ENCODE assay signal across 20 cellular contexts in the genomic region with DNA sequence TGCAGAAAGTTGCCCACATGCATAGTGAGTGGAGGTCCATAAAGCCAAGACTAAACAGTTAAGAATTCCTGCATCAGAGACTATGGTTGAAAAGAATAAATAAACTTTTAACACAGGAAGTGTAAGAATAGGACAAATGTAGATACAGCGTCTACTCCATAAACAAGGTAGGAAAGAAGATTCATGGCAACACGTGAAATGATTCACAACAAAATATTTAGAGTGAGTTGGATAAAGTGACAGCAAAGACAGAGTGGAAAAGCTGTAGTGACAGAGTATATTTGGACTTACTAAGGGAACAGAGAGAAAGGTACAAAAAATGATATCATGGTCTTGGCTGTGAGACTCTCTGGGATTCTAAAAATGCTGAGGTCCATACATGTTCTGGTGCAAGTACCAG. TPM values are rescaled to one million over a fixed set of nuclear protein-coding genes. Genes with fewer than 3 reads are reported as not detected.
A peak's percentile ranks its signal among the peaks of the same experiment; 100 is the strongest.
DNase-seq lines count a peak whose midpoint lies in the region; ATAC-seq, FAIRE-seq and TF ChIP-seq lines count a peak whose summit lies in the region.
"Had no signal": no experiment of that assay in that cellular context is flagged by ENCODE, and none has a peak within 500 bp of the region (broad histone marks: within the 10 kb centered on the region; RNA-seq: fewer than 3 reads in every experiment).

No MANE protein-coding gene starts in this region.

- no peak overlapping the region for H2BK20ac ChIP-seq in IMR-90 (ENCODE audit: low read depth, low read length)

- peaks cover 0 to 3% of the 10 kb centered on the region in 2 experiments; a peak in 1 of 4 replicates for H3K79me1 ChIP-seq in IMR-90 (ENCODE audit: low read depth in 1 of 2, low read length in 2 of 2)

- no peak overlapping the region for H3K4ac ChIP-seq in IMR-90 (ENCODE audit: low read depth, low read length)

- no peaks in the 10 kb centered on the region for H3K79me2 ChIP-seq in astrocyte (ENCODE audit: insufficient read depth, low read length)

- no CpG with 5 or more reads among the region's 2 CpGs for WGBS in IMR-90 (ENCODE audit: extremely low coverage in 2 of 2, insufficient read length in 1 of 2), 2 experiments

- no peak overlapping the region for H4K91ac ChIP-seq in IMR-90 (ENCODE audit: insufficient read depth, low read depth, low read length)

- H3K23ac ChIP-seq in IMR-90 (ENCODE audit: low read depth, low read length), result no peak overlapping the region

- no peak for DNase-seq in D721Med (ENCODE audit: insufficient read length, low spot score)
- peak; percentile 1 for DNase-seq in IMR-90
- DNase-seq in astrocyte (ENCODE audit: low read depth), result no peak
- DNase-seq in iris pigment epithelial cell (ENCODE audit: low read depth), result peak; percentile 33
- no peak for DNase-seq in naive thymus-derived CD4-positive, alpha-beta T cell
- no peak for DNase-seq in activated naive CD8-positive, alpha-beta T cell treated with anti-CD3 and anti-CD28 coated beads, Interleukin-2, amount 50 U/mL, for 24 hours
- no peak for DNase-seq in LoVo (ENCODE audit: low spot score)
- DNase-seq in stimulated activated CD4-positive, alpha-beta T cell treated with anti-CD3 and anti-CD28 coated beads, Interleukin-15, amount 100 ng/mL, for 24 hours, result no peak
- DNase-seq: AML-193, COR-L47, DMS79 treated with DMSO at 0.1 percent for 48 hours, NCI-H1436, NCI-H2029, NCI-H2171 treated with DMSO at 0.1 percent for 48 hours, NCI-H748 treated with DMSO at 0.1 percent for 48 hours had no signal

- dilution Hi-C loops in IMR-90 (cut with HindIII; ENCODE audit: low sequenced_read_pairs, unreplicated experiment), result no loop called here

- CTCF ChIA-PET in IMR-90 (lab: Yijun Ruan, JAX), result interaction anchor here (2.4 kb wide), 1 partner anchor 35 kb away, joined by 12 read pairs; no protein-coding TSS in a partner anchor
- CTCF ChIA-PET in naive thymus-derived CD4-positive, alpha-beta T cell (lab: Charles Lee), result no interaction called here

- POLR2A ChIA-PET in IMR-90 (lab: Charles Lee; ENCODE audit: unreplicated experiment), result no interaction called here
- POLR2A ChIA-PET in naive thymus-derived CD4-positive, alpha-beta T cell (lab: Charles Lee), result no interaction called here

- H2BK5ac ChIP-seq in IMR-90 (ENCODE audit: low read depth, low read length, poor library complexity, severe bottlenecking), result no peak overlapping the region

- H3K9me3 ChIP-seq in IMR-90 (ENCODE audit: control insufficient read depth, insufficient read depth, low read length) (no peaks in the 10 kb centered on the region), astrocyte (ENCODE audit: insufficient read depth, low read depth, low read length) (no peaks in the 10 kb centered on the region)
- no peaks in the 10 kb centered on the region for H3K9me3 ChIP-seq in naive thymus-derived CD4-positive, alpha-beta T cell (ENCODE audit: control insufficient read depth in 2 of 3, low read length in 3 of 3)
- H3K9me3 ChIP-seq: HAP-1 had no signal

- no peak overlapping the region for H3K9ac ChIP-seq in IMR-90 (ENCODE audit: low read depth, low read length)
- peak overlapping the region; percentile 38 for H3K9ac ChIP-seq in astrocyte (ENCODE audit: low read length)

- ATAC-seq in IMR-90 (ENCODE audit: low read depth), result no peak
- ATAC-seq in naive thymus-derived CD4-positive, alpha-beta T cell, result no peak
- no peak for ATAC-seq in activated naive CD8-positive, alpha-beta T cell treated with anti-CD3 and anti-CD28 coated beads, Interleukin-2, amount 50 U/mL, for 24 hours
- ATAC-seq: Right ventricle myocardium inferior had no signal

- H3K18ac ChIP-seq in IMR-90 (ENCODE audit: low read depth, low read length), result no peak overlapping the region

- FAIRE-seq in D721Med (lab: Jason Lieb, UNC) (peak; percentile 38), astrocyte (lab: Jason Lieb, UNC) (no peak)
- FAIRE-seq: GM19239 had no signal

- TF ChIP-seq RAD21 in IMR-90 (IDR thresholded peaks at IDR 0.05; ENCODE audit: low read length), result no peak

- no peak overlapping the region for H3K27ac Mint-ChIP-seq in astrocyte (ENCODE audit: unreplicated experiment)
- H3K27ac Mint-ChIP-seq in naive thymus-derived CD4-positive, alpha-beta T cell, result no peak overlapping the region
- no peak overlapping the region for H3K27ac Mint-ChIP-seq in activated naive CD8-positive, alpha-beta T cell treated with anti-CD3 and anti-CD28 coated beads, Interleukin-2, amount 50 U/mL, for 24 hours
- H3K27ac Mint-ChIP-seq: CD14-positive monocyte had no signal

- H2AFZ ChIP-seq in IMR-90 (replicated peaks; ENCODE audit: low read length, poor library complexity) (no peak overlapping the region), astrocyte (ENCODE audit: low read depth, low read length) (no peak overlapping the region)

- no peak overlapping the region for H3K4me3 Mint-ChIP-seq in astrocyte (ENCODE audit: unreplicated experiment)
- H3K4me3 Mint-ChIP-seq in naive thymus-derived CD4-positive, alpha-beta T cell, result no peak overlapping the region
- H3K4me3 Mint-ChIP-seq in activated naive CD8-positive, alpha-beta T cell treated with anti-CD3 and anti-CD28 coated beads, Interleukin-2, amount 50 U/mL, for 24 hours, result no peak overlapping the region
- H3K4me3 Mint-ChIP-seq: CD14-positive monocyte had no signal

- intact Hi-C loops in IMR-90 (cut with micrococcal nuclease), result loop anchor here (5.0 kb wide), 1 partner anchor 36 kb away; a partner anchor contains a TSS
- intact Hi-C loops in naive thymus-derived CD4-positive, alpha-beta T cell (cut with micrococcal nuclease), result no loop called here

- H3K27me3 ChIP-seq in IMR-90 (ENCODE audit: control insufficient read depth, insufficient read depth, low read length) (no peaks in the 10 kb centered on the region), astrocyte (ENCODE audit: insufficient read depth, low read length) (no peaks in the 10 kb centered on the region)
- H3K27me3 ChIP-seq in naive thymus-derived CD4-positive, alpha-beta T cell (ENCODE audit: control insufficient read depth in 2 of 2, insufficient read depth in 2 of 2, low read length in 2 of 2), result no peaks in the 10 kb centered on the region

- no peaks in the 10 kb centered on the region for H3K9me3 Mint-ChIP-seq in astrocyte (ENCODE audit: unreplicated experiment)
- H3K9me3 Mint-ChIP-seq in naive thymus-derived CD4-positive, alpha-beta T cell, result peaks cover 0 to 10% (median 0%) of the 10 kb centered on the region in 11 donors
- peaks cover 4% of the 10 kb centered on the region for H3K9me3 Mint-ChIP-seq in activated naive CD8-positive, alpha-beta T cell treated with anti-CD3 and anti-CD28 coated beads, Interleukin-2, amount 50 U/mL, for 24 hours

- peaks cover 4% of the 10 kb centered on the region for H3K4me1 ChIP-seq in IMR-90 (ENCODE audit: control insufficient read depth, insufficient read depth, low read length)
- peaks cover 47% of the 10 kb centered on the region for H3K4me1 ChIP-seq in astrocyte (ENCODE audit: insufficient read depth, low read length)
- H3K4me1 ChIP-seq in naive thymus-derived CD4-positive, alpha-beta T cell (ENCODE audit: control insufficient read depth in 2 of 2, insufficient read depth in 2 of 2, low read length in 2 of 2), result peaks cover 0 to 9% of the 10 kb centered on the region in 2 donors

- no peak overlapping the region for H4K5ac ChIP-seq in IMR-90 (ENCODE audit: low read depth, low read length)

- TF ChIP-seq POLR2A in IMR-90 (IDR thresholded peaks at IDR 0.05; ENCODE audit: low read depth, low read length), result no peak

- H3K36me3 ChIP-seq in IMR-90 (ENCODE audit: control insufficient read depth, insufficient read depth, low read length) (no peaks in the 10 kb centered on the region), astrocyte (ENCODE audit: insufficient read depth, low read length) (peaks cover 18% of the 10 kb centered on the region)
- H3K36me3 ChIP-seq in naive thymus-derived CD4-positive, alpha-beta T cell (ENCODE audit: control insufficient read depth in 2 of 3, insufficient read depth in 3 of 3, low read length in 3 of 3), result no peaks in the 10 kb centered on the region
- H3K36me3 ChIP-seq: HAP-1 had no signal

- no peak overlapping the region for H2BK120ac ChIP-seq in IMR-90 (ENCODE audit: low read depth, low read length)

- no peak overlapping the region for H2AK5ac ChIP-seq in IMR-90 (ENCODE audit: low read depth, low read length)

- H2BK15ac ChIP-seq in IMR-90 (ENCODE audit: low read depth, low read length), result no peak overlapping the region

- no peak overlapping the region for H2AK9ac ChIP-seq in IMR-90 (replicated peaks; ENCODE audit: low read depth, low read length, poor library complexity)

- no peak overlapping the region for H3K4me2 ChIP-seq in IMR-90 (ENCODE audit: low read depth, low read length)
- H3K4me2 ChIP-seq in astrocyte (ENCODE audit: low read length), result peak overlapping the region; percentile 50

- H3K9me1 ChIP-seq in IMR-90 (ENCODE audit: insufficient read depth, low read length), result peaks cover 3% of the 10 kb centered on the region; the same call in 1 of the 2 replicates

- peaks cover 28% of the 10 kb centered on the region for H3K4me1 Mint-ChIP-seq in astrocyte (ENCODE audit: low read depth, unreplicated experiment)
- peaks cover 16 to 36% (median 21%) of the 10 kb centered on the region in 7 donors for H3K4me1 Mint-ChIP-seq in naive thymus-derived CD4-positive, alpha-beta T cell
- H3K4me1 Mint-ChIP-seq in activated naive CD8-positive, alpha-beta T cell treated with anti-CD3 and anti-CD28 coated beads, Interleukin-2, amount 50 U/mL, for 24 hours, result peaks cover 23% of the 10 kb centered on the region

- H3K14ac ChIP-seq in IMR-90 (replicated peaks; ENCODE audit: low read depth, low read length), result no peak overlapping the region

- H4K20me1 ChIP-seq in IMR-90 (ENCODE audit: insufficient read depth, low read length) (no peaks in the 10 kb centered on the region), astrocyte (ENCODE audit: insufficient read depth, low read length) (no peaks in the 10 kb centered on the region)

- in situ Hi-C loops in IMR-90 (cut with MboI; ENCODE audit: low sequenced_read_pairs), result no loop called here

- H3K36me3 Mint-ChIP-seq in astrocyte (ENCODE audit: low read depth, unreplicated experiment), result peaks cover 19% of the 10 kb centered on the region
- peaks cover 5 to 54% (median 18%) of the 10 kb centered on the region in 5 donors for H3K36me3 Mint-ChIP-seq in naive thymus-derived CD4-positive, alpha-beta T cell
- peaks cover 11% of the 10 kb centered on the region for H3K36me3 Mint-ChIP-seq in activated naive CD8-positive, alpha-beta T cell treated with anti-CD3 and anti-CD28 coated beads, Interleukin-2, amount 50 U/mL, for 24 hours (ENCODE audit: low read depth)
- H3K36me3 Mint-ChIP-seq: CD14-positive monocyte had no signal

- no peak overlapping the region for H4K8ac ChIP-seq in IMR-90 (ENCODE audit: low read depth in 2 of 2, low read length in 2 of 2)

- H3K4me3 ChIP-seq in IMR-90 (ENCODE audit: insufficient read depth, low read depth, low read length) (no peak overlapping the region), astrocyte (ENCODE audit: insufficient read depth, low read depth, low read length) (no peak overlapping the region)
- no peak overlapping the region for H3K4me3 ChIP-seq in naive thymus-derived CD4-positive, alpha-beta T cell (ENCODE audit: low read length)

- H3K56ac ChIP-seq in IMR-90 (ENCODE audit: extremely low read depth, insufficient read depth, low read length), result no peak overlapping the region

- no peak overlapping the region for H3K27ac ChIP-seq in IMR-90 (ENCODE audit: insufficient read depth, low read length)
- peak overlapping the region; percentile 83 for H3K27ac ChIP-seq in astrocyte (ENCODE audit: low read depth, low read length)
- H3K27ac ChIP-seq in naive thymus-derived CD4-positive, alpha-beta T cell (ENCODE audit: low read depth, low read length), result no peak overlapping the region

- TF ChIP-seq CTCF in D721Med (IDR thresholded peaks at IDR 0.05; ENCODE audit: insufficient read depth, missing control alignments) (no peak), IMR-90 (conservative IDR thresholded peaks at IDR 0.05; ENCODE audit: low read depth, low read length) (no peak), astrocyte (IDR thresholded peaks at IDR 0.05; ENCODE audit: insufficient read depth, low read depth, low read length) (no peak)

- no TSS peak for BruUV-seq in IMR-90 (replicated peaks; lab: Mats Ljungman, UMichigan)

- H3K27me3 Mint-ChIP-seq in astrocyte (ENCODE audit: low read depth, unreplicated experiment), result no peaks in the 10 kb centered on the region
- H3K27me3 Mint-ChIP-seq in naive thymus-derived CD4-positive, alpha-beta T cell, result peaks cover 0 to 3% (median 0%) of the 10 kb centered on the region in 5 donors
- peaks cover 2% of the 10 kb centered on the region for H3K27me3 Mint-ChIP-seq in activated naive CD8-positive, alpha-beta T cell treated with anti-CD3 and anti-CD28 coated beads, Interleukin-2, amount 50 U/mL, for 24 hours

RNA-seq across cellular contexts. Expression of a gene that starts 21.9 kb away (rescaled TPM):
- total RNA-seq in IMR-90 (2012; rRNA removed) (0.83 and 0.90 TPM in 2 replicates), astrocyte (17.5 and 19.6 TPM in 2 replicates)
- polyA plus RNA-seq in IMR-90 (2012; rRNA removed), result 1.4 and 2.9 TPM in 2 replicates
- polyA plus RNA-seq in IMR-90 (2012; cell fraction: cytosol; rRNA removed), result 0.13 and 0.19 TPM in 2 replicates
- 1.1 and 12.2 TPM in 2 replicates for polyA plus RNA-seq in IMR-90 (2012; cell fraction: nucleus; rRNA removed; ENCODE audit: low replicate concordance)
- total RNA-seq in naive thymus-derived CD4-positive, alpha-beta T cell, result 10 to 100 TPM in 1 of 5 experiments, 1 to 10 TPM in 2, under 1 TPM in 2; 0.64 to 11.3 (median 2.3) TPM
- polyA plus RNA-seq in naive thymus-derived CD4-positive, alpha-beta T cell, result under 1 TPM in 1 of 2 donors, not detected in 1; 0.14 TPM
- total RNA-seq: NCI-H460 had no signal
- polyA plus RNA-seq: CD14-positive monocyte had no signal

Comparison
In these comparisons a context has a peak if more than half of its experiments do, and no peak if none do; other contexts are left out.
1. DNase-seq: peak in IMR-90 (single experiment) and iris pigment epithelial cell (single experiment); none in D721Med (single experiment), astrocyte (single experiment), naive thymus-derived CD4-positive, alpha-beta T cell (0 of 9), activated naive CD8-positive, alpha-beta T cell treated with anti-CD3 and anti-CD28 coated beads, Interleukin-2, amount 50 U/mL, for 24 hours (single experiment), LoVo (single experiment) and stimulated activated CD4-positive, alpha-beta T cell treated with anti-CD3 and anti-CD28 coated beads, Interleukin-15, amount 100 ng/mL, for 24 hours (single experiment).